In genomic region chr3:182149594-182149993, GRCh38 we compare ENCODE assay signal across 28 cellular contexts.
"Had no signal": no experiment of that assay in that cellular context is flagged by ENCODE, and none has a peak within 500 bp of the region (broad histone marks: within the 10 kb centered on the region; RNA-seq: fewer than 3 reads in every experiment).

No MANE protein-coding gene starts in this region.

- H3K4me3 ChIP-seq: dorsolateral prefrontal cortex, gastroesophageal sphincter, heart left ventricle, hepatocyte, left lung, neural progenitor cell, right atrium auricular region, sigmoid colon, stomach, thyroid gland, vagina had no signal

- H3K4me1 ChIP-seq: gastroesophageal sphincter, heart left ventricle, left lung, neural progenitor cell, parathyroid adenoma, right atrium auricular region, sigmoid colon, stomach, thyroid gland, vagina had no signal

- H3K27ac Mint-ChIP-seq: naive thymus-derived CD4-positive, alpha-beta T cell; nephron; neural progenitor cell; progenitor cell of endocrine pancreas; stimulated activated effector memory CD8-positive, alpha-beta T cell treated with anti-CD3 and anti-CD28 coated beads, Interleukin-12 subunit alpha, Interleukin-12 subunit beta, amount 100 ng/mL, for 72 hours had no signal

- H3K27me3 ChIP-seq: dorsolateral prefrontal cortex, heart left ventricle, hepatocyte, left lung, neural progenitor cell, right atrium auricular region, sigmoid colon, stomach, thyroid gland, vagina had no signal

- H3K36me3 Mint-ChIP-seq: naive thymus-derived CD4-positive, alpha-beta T cell; stimulated activated effector memory CD8-positive, alpha-beta T cell treated with anti-CD3 and anti-CD28 coated beads, Interleukin-12 subunit alpha, Interleukin-12 subunit beta, amount 100 ng/mL, for 72 hours had no signal

- H3K27me3 Mint-ChIP-seq: naive thymus-derived CD4-positive, alpha-beta T cell had no signal

- DNase-seq: dorsolateral prefrontal cortex; effector CD4-positive, alpha-beta T cell; foreskin fibroblast; heart left ventricle; kidney; left cardiac atrium; left lung; mesendoderm; midbrain; naive thymus-derived CD4-positive, alpha-beta T cell; sigmoid colon; stimulated activated CD4-positive, alpha-beta T cell treated with anti-CD3 and anti-CD28 coated beads, Interleukin-2, amount 100 ng/mL, for 24 hours; stimulated activated CD4-positive, alpha-beta T cell treated with anti-CD3 and anti-CD28 coated beads, Interleukin-4, amount 100 ng/mL, for 24 hours; stimulated activated naive CD4-positive, alpha-beta T cell treated with Interleukin-2 at 50 U/mL for 16 hours; stomach; thyroid gland; trophoblast cell had no signal

- H3K27ac ChIP-seq: dorsolateral prefrontal cortex, epithelial cell of prostate, gastroesophageal sphincter, heart left ventricle, hepatocyte, left lung, neural progenitor cell, parathyroid adenoma, right atrium auricular region, sigmoid colon, stomach, thyroid gland, vagina had no signal

- H3K4me3 Mint-ChIP-seq: naive thymus-derived CD4-positive, alpha-beta T cell; nephron; neural progenitor cell; stimulated activated effector memory CD8-positive, alpha-beta T cell treated with anti-CD3 and anti-CD28 coated beads, Interleukin-12 subunit alpha, Interleukin-12 subunit beta, amount 100 ng/mL, for 72 hours had no signal

- H3K4me1 Mint-ChIP-seq: naive thymus-derived CD4-positive, alpha-beta T cell; nephron; stimulated activated effector memory CD8-positive, alpha-beta T cell treated with anti-CD3 and anti-CD28 coated beads, Interleukin-12 subunit alpha, Interleukin-12 subunit beta, amount 100 ng/mL, for 72 hours had no signal

- H3K36me3 ChIP-seq: gastroesophageal sphincter, heart left ventricle, left lung, neural progenitor cell, right atrium auricular region, sigmoid colon, stomach, thyroid gland, vagina had no signal

- H3K9me3 ChIP-seq: sigmoid colon, thyroid gland, vagina had no signal

- ATAC-seq: esophagus mucosa; gastroesophageal sphincter; heart left ventricle; left cardiac atrium; left lung; naive thymus-derived CD4-positive, alpha-beta T cell; stimulated activated effector memory CD8-positive, alpha-beta T cell treated with anti-CD3 and anti-CD28 coated beads, Interleukin-12 subunit alpha, Interleukin-12 subunit beta, amount 100 ng/mL, for 72 hours had no signal
